23 cellular contexts compared by ENCODE assay signal in the genomic region with DNA sequence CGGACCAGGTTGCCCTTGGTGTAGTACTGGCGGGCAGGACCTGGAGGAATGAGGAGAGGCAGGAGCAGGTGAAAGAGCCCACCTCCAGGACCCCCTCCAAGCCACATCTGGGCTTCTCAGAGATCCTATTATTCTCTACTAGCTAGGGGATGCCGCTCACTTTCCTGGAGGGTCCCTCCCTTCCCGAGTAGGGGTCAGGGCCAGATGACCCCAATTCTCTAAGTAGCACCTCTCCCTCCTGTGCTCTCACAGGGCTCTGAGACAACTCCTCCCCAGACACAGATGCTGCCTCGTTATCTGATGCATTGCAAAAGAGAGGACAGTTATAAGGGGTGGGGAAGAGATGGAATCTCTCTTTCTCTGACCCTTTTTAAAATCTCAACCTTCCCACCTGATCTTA. TPM values are rescaled to one million over a fixed set of nuclear protein-coding genes. Genes with fewer than 3 reads are reported as not detected.
DNase-seq lines count a peak whose midpoint lies in the region; ATAC-seq and TF ChIP-seq lines count a peak whose summit lies in the region.
"Had no signal": no experiment of that assay in that cellular context is flagged by ENCODE, and none has a peak within 500 bp of the region (broad histone marks: within the 10 kb centered on the region; RNA-seq: fewer than 3 reads in every experiment).

No MANE protein-coding gene starts in this region.

- peak overlapping the region; percentile 82 for H3K4me2 ChIP-seq in DOHH2 (ENCODE audit: low read length)
- H3K4me2 ChIP-seq: BLaER1 treated with 17β-estradiol and CSF1 and Interleukin-3, amounts not matched to agents 10 nM and 100 nM; smooth muscle cell had no signal

- H3K4me1 ChIP-seq in DOHH2 (ENCODE audit: control insufficient read depth, low read length), result peaks cover 15% of the 10 kb centered on the region
- H3K4me1 ChIP-seq: esophagus muscularis mucosa, SJSA1 had no signal

- H3F3A ChIP-seq in DOHH2 (ENCODE audit: control insufficient read depth, insufficient read depth), result no peaks in the 10 kb centered on the region

- H3K36me3 Mint-ChIP-seq in T-helper 1 cell treated with Interleukin-12 subunit alpha and Interleukin-12 subunit beta and Interleukin-4 antibody, amounts not matched to agents 30 μg/mL and 1 μg/mL, for 36 hours (ENCODE audit: low read depth), result peaks cover 6% of the 10 kb centered on the region
- peaks cover 15% of the 10 kb centered on the region for H3K36me3 Mint-ChIP-seq in activated T-helper 17 cell treated with anti-CD3 and anti-CD28 coated beads, Interleukin-2, amount 50 U/mL, for 72 hours (ENCODE audit: low read depth)
- no peaks in the 10 kb centered on the region for H3K36me3 Mint-ChIP-seq in natural killer cell

- no peak overlapping the region for H3K27ac ChIP-seq in DOHH2 (ENCODE audit: low read depth, low read length)
- H3K27ac ChIP-seq: BLaER1 treated with 17β-estradiol and CSF1 and Interleukin-3, amounts not matched to agents 10 nM and 100 nM; cardiac muscle cell; SJSA1 had no signal

- H3K27me3 Mint-ChIP-seq in T-helper 1 cell treated with Interleukin-12 subunit alpha and Interleukin-12 subunit beta and Interleukin-4 antibody, amounts not matched to agents 30 μg/mL and 1 μg/mL, for 36 hours (ENCODE audit: low read depth), result no peaks in the 10 kb centered on the region
- no peaks in the 10 kb centered on the region for H3K27me3 Mint-ChIP-seq in activated T-helper 17 cell treated with anti-CD3 and anti-CD28 coated beads, Interleukin-2, amount 50 U/mL, for 72 hours
- H3K27me3 Mint-ChIP-seq in natural killer cell (ENCODE audit: low read depth in 2 of 2), result no peaks in the 10 kb centered on the region

- intact Hi-C loops in natural killer cell (cut with micrococcal nuclease), result loop anchor here (10.0 kb wide), 1 partner anchor 130 kb away; no protein-coding TSS in a partner anchor

- H3K79me2 ChIP-seq in DOHH2 (ENCODE audit: control insufficient read depth, low read length), result peaks cover 63% of the 10 kb centered on the region

- peak overlapping the region; percentile 64 for H3K4me3 Mint-ChIP-seq in T-helper 1 cell treated with Interleukin-12 subunit alpha and Interleukin-12 subunit beta and Interleukin-4 antibody, amounts not matched to agents 30 μg/mL and 1 μg/mL, for 36 hours
- peak overlapping the region; percentile 60 for H3K4me3 Mint-ChIP-seq in activated T-helper 17 cell treated with anti-CD3 and anti-CD28 coated beads, Interleukin-2, amount 50 U/mL, for 72 hours
- H3K4me3 Mint-ChIP-seq in natural killer cell, result peak overlapping the region; percentile 64
- H3K4me3 Mint-ChIP-seq: HFFc6 had no signal

- ATAC-seq in activated T-helper 17 cell treated with anti-CD3 and anti-CD28 coated beads, Interleukin-2, amount 50 U/mL, for 72 hours (replicated peaks), result peak; percentile 5
- ATAC-seq in natural killer cell (peak; percentile 13 to 34 (median 14)), GM19324 (IDR thresholded peaks at IDR 0.05; ENCODE audit: low FRiP score, unreplicated experiment) (no peak), HG03095 (IDR thresholded peaks at IDR 0.05; ENCODE audit: unreplicated experiment) (no peak)

- H4K20me1 ChIP-seq in DOHH2 (ENCODE audit: control insufficient read depth, insufficient read depth, low read depth, low read length), result no peaks in the 10 kb centered on the region

- H3K9me3 ChIP-seq in DOHH2 (ENCODE audit: control insufficient read depth, insufficient read depth, low read length), result no peaks in the 10 kb centered on the region
- H3K9me3 ChIP-seq: esophagus muscularis mucosa, SJSA1 had no signal

- TF ChIP-seq CTCF in DOHH2 (IDR thresholded peaks at IDR 0.05; ENCODE audit: low read depth, low read length, poor library complexity, severe bottlenecking), result no peak
- no peak for TF ChIP-seq CTCF in natural killer cell (IDR thresholded peaks at IDR 0.05)

- H3K4me1 Mint-ChIP-seq in T-helper 1 cell treated with Interleukin-12 subunit alpha and Interleukin-12 subunit beta and Interleukin-4 antibody, amounts not matched to agents 30 μg/mL and 1 μg/mL, for 36 hours (ENCODE audit: low read depth), result peaks cover 3% of the 10 kb centered on the region
- H3K4me1 Mint-ChIP-seq in activated T-helper 17 cell treated with anti-CD3 and anti-CD28 coated beads, Interleukin-2, amount 50 U/mL, for 72 hours, result peaks cover 6% of the 10 kb centered on the region
- peaks cover 38 to 44% of the 10 kb centered on the region in 2 donors for H3K4me1 Mint-ChIP-seq in natural killer cell

- peak overlapping the region; percentile 3 for H3K27ac Mint-ChIP-seq in T-helper 1 cell treated with Interleukin-12 subunit alpha and Interleukin-12 subunit beta and Interleukin-4 antibody, amounts not matched to agents 30 μg/mL and 1 μg/mL, for 36 hours
- peak overlapping the region; percentile 65 for H3K27ac Mint-ChIP-seq in activated T-helper 17 cell treated with anti-CD3 and anti-CD28 coated beads, Interleukin-2, amount 50 U/mL, for 72 hours
- H3K27ac Mint-ChIP-seq in natural killer cell, result peak overlapping the region; percentile 50
- H3K27ac Mint-ChIP-seq: HFFc6, progenitor cell of endocrine pancreas had no signal

- H3K9me2 ChIP-seq in DOHH2 (replicated peaks; ENCODE audit: control insufficient read depth, low read length), result no peaks in the 10 kb centered on the region

- no peaks in the 10 kb centered on the region for H3K27me3 ChIP-seq in DOHH2 (ENCODE audit: control insufficient read depth, low read length)
- H3K27me3 ChIP-seq: BLaER1 treated with 17β-estradiol and CSF1 and Interleukin-3, amounts not matched to agents 10 nM and 100 nM; cardiac muscle cell; esophagus muscularis mucosa had no signal

- DNase-seq in T-helper 1 cell, result no peak
- DNase-seq in natural killer cell, result no peak
- no peak for DNase-seq in stimulated activated CD4-positive, alpha-beta T cell treated with anti-CD3 and anti-CD28 coated beads, Interleukin-4, amount 100 ng/mL, for 24 hours
- DNase-seq: activated CD4-positive, alpha-beta T cell treated with anti-CD3 and anti-CD28 coated beads for 4 hours; DMS153; HFFc6; NCI-H526 treated with DMSO at 0.1 percent for 48 hours; OCI-M1; stimulated activated CD8-positive, alpha-beta memory T cell treated with anti-CD3 and anti-CD28 coated beads, Interleukin-4, amount 100 ng/mL, for 48 hours had no signal

- peaks cover 7% of the 10 kb centered on the region for H3K36me3 ChIP-seq in DOHH2 (ENCODE audit: control insufficient read depth, low read length)
- H3K36me3 ChIP-seq: cardiac muscle cell, esophagus muscularis mucosa, SJSA1 had no signal

- peak overlapping the region; percentile 75 for H3K4me3 ChIP-seq in DOHH2 (ENCODE audit: low read length)
- H3K4me3 ChIP-seq: BLaER1 treated with 17β-estradiol and CSF1 and Interleukin-3, amounts not matched to agents 10 nM and 100 nM; cardiac muscle cell; esophagus muscularis mucosa; SJSA1; smooth muscle cell had no signal

- peaks cover 6% of the 10 kb centered on the region for H3K9me3 Mint-ChIP-seq in T-helper 1 cell treated with Interleukin-12 subunit alpha and Interleukin-12 subunit beta and Interleukin-4 antibody, amounts not matched to agents 30 μg/mL and 1 μg/mL, for 36 hours
- H3K9me3 Mint-ChIP-seq in activated T-helper 17 cell treated with anti-CD3 and anti-CD28 coated beads, Interleukin-2, amount 50 U/mL, for 72 hours, result peaks cover 6% of the 10 kb centered on the region
- no peaks in the 10 kb centered on the region for H3K9me3 Mint-ChIP-seq in natural killer cell

RNA-seq across cellular contexts. Expression of gene GP6, which starts 22.9 kb away (rescaled TPM):
- total RNA-seq in activated T-helper 17 cell treated with anti-CD3 and anti-CD28 coated beads, Interleukin-2, amount 50 U/mL, for 72 hours, result under 1 TPM; 0.13 to 0.69 TPM
- 1 to 10 TPM in 2 of 3 donors, under 1 TPM in 1; 0.95 to 3.3 (median 2.3) TPM for total RNA-seq in natural killer cell
- total RNA-seq: glomerular endothelial cell, HFFc6, LHCN-M2, SJSA1, smooth muscle cell had no signal

RNA-seq across cellular contexts. Expression of gene RDH13, which starts 47.8 kb away (rescaled TPM):
- total RNA-seq in activated T-helper 17 cell treated with anti-CD3 and anti-CD28 coated beads, Interleukin-2, amount 50 U/mL, for 72 hours, result 10 to 100 TPM; 20.4 to 25.0 TPM
- total RNA-seq in natural killer cell, result 10 to 100 TPM; 18.2 to 25.3 (median 19.3) TPM

RNA-seq across cellular contexts. Expression of gene NLRP2, which starts 49.0 kb away (rescaled TPM):
- 1 to 10 TPM; 2.9 to 6.1 TPM for total RNA-seq in activated T-helper 17 cell treated with anti-CD3 and anti-CD28 coated beads, Interleukin-2, amount 50 U/mL, for 72 hours
- 10 to 100 TPM; 30.2 to 71.2 (median 42.6) TPM for total RNA-seq in natural killer cell
- total RNA-seq: A172, LHCN-M2, SJSA1 had no signal

Comparison
In these comparisons a context has a peak if more than half of its experiments do, and no peak if none do; other contexts are left out.
1. H3K27ac Mint-ChIP-seq: peak in every context shown above with its lines; median percentile 65 in activated T-helper 17 cell treated with anti-CD3 and anti-CD28 coated beads, Interleukin-2, amount 50 U/mL, for 72 hours; 50 in natural killer cell; 3 in T-helper 1 cell treated with Interleukin-12 subunit alpha and Interleukin-12 subunit beta and Interleukin-4 antibody, amounts not matched to agents 30 μg/mL and 1 μg/mL, for 36 hours.
2. ATAC-seq: peak in activated T-helper 17 cell treated with anti-CD3 and anti-CD28 coated beads, Interleukin-2, amount 50 U/mL, for 72 hours (single experiment) and natural killer cell (3 of 3); none in GM19324 (single experiment) and HG03095 (single experiment).
3. RNA of gene NLRP2, which starts 49.0 kb away (total RNA-seq): 30.2 to 71.2 TPM in natural killer cell; 2.9 to 6.1 TPM in activated T-helper 17 cell treated with anti-CD3 and anti-CD28 coated beads, Interleukin-2, amount 50 U/mL, for 72 hours; every median in the first group is over 4 times any median in the second.
4. Peak in every context shown above with its lines, with median percentiles within 50 percentile points of each other: H3K4me3 Mint-ChIP-seq.